8 cellular contexts compared by ENCODE assay signal in the genomic region with DNA sequence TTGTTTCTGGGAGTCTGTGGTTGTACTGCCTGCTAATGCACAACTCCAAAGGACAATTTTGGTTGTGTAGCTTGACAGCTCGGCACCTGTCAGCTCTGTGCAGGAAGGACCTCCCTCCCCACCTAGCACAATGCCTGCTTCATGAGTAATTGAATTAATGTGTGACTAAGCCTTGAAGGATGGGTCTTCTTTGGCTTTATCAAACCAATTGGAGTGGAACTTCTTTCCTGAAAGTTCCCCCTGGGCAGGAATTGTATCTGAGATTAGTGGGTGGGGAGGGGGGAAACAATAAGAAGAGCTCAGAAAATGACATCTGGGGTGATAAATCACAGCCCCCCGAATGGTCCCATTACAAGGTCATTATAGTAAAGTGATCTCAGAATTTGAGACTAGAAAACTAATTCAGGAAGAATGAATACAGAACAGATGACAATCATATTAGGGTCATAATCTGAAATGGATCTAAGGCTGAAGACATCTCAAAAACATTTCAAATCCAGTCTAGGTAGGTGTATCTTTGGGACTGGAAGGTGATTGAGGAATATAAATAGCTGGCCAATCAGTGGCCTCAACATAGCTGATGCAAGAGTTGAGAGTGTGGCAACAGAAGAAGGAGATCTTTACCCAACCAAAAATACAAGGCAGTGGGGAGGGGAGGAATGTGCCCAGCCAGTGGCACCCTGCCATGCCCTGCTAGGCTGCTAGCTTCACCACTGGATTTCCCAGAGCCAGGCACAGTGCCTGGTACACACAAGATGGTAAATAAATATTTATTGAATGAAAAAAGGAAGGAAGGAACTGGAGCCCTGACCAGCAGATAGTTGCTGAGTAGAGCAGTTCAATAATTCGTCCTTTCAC. TPM values are rescaled to one million over a fixed set of nuclear protein-coding genes. Genes with fewer than 3 reads are reported as not detected.
A peak's percentile ranks its signal among the peaks of the same experiment; 100 is the strongest.
DNase-seq lines count a peak whose midpoint lies in the region; ATAC-seq and TF ChIP-seq lines count a peak whose summit lies in the region.

No MANE protein-coding gene starts in this region.

- WGBS in sigmoid colon, 2 donors: 25 to 28% methylated on average over 3 of the region's 3 CpGs

- peak overlapping the region; percentile 84 to 89 (median 86) for H3K27ac ChIP-seq in sigmoid colon

- DNase-seq in A172 (ENCODE audit: low spot score) (peak; percentile 43), NCI-H226 (peak; percentile 86), Right ventricle myocardium superior (peak; percentile 81), sigmoid colon (peak; percentile 79), NCI-H2227 treated with DMSO at 0.1 percent for 48 hours (lab: John Stamatoyannopoulos, UW) (no peak), HuH-7.5 (ENCODE audit: low spot score) (no peak)
- DNase-seq in activated naive CD4-positive, alpha-beta T cell treated with anti-CD3 and anti-CD28 coated beads, Interleukin-2, amount 50 U/mL, for 16 hours: peak; percentile 54

- no peak for TF ChIP-seq POLR2A in sigmoid colon (IDR thresholded peaks at IDR 0.05)

- peak; percentile 38 for ATAC-seq in Right ventricle myocardium superior (ENCODE audit: poor library complexity)

- intact Hi-C loops in Right ventricle myocardium superior (cut with DNase I): no loop called here
- intact Hi-C loops in sigmoid colon (cut with DNase I): loop anchor here (5.0 to 10.0 kb wide), 5 partner anchors 78 to 486 kb away; a partner anchor contains a TSS

- H3K4me3 ChIP-seq in sigmoid colon: peak overlapping the region in 1 of 4 donors; percentile 14

- H3K9ac ChIP-seq in ES-I3 (ENCODE audit: low read depth, low read length): peak overlapping the region; percentile 87

- H3K9me3 ChIP-seq in ES-I3 (ENCODE audit: control insufficient read depth, insufficient read depth, low read length): no peaks in the 10 kb centered on the region
- no peaks in the 10 kb centered on the region for H3K9me3 ChIP-seq in sigmoid colon

- TF ChIP-seq EP300 in sigmoid colon (IDR thresholded peaks at IDR 0.05): no peak

- no peaks in the 10 kb centered on the region for H3K27me3 ChIP-seq in sigmoid colon

- H3K36me3 ChIP-seq in ES-I3 (ENCODE audit: insufficient read depth, low read length) (no peaks in the 10 kb centered on the region), sigmoid colon (no peaks in the 10 kb centered on the region)

- no peak for TF ChIP-seq CTCF in sigmoid colon (IDR thresholded peaks at IDR 0.05)

- peaks cover 23% of the 10 kb centered on the region for H3K4me1 ChIP-seq in ES-I3 (ENCODE audit: insufficient read depth, low read length)
- peaks cover 0 to 32% (median 23%) of the 10 kb centered on the region in 4 donors for H3K4me1 ChIP-seq in sigmoid colon

RNA-seq across cellular contexts. Expression of a gene that starts 10.1 kb away (rescaled TPM):
- total RNA-seq in A172 (2014; rRNA removed; shearing (Covaris generic)): 4.2 and 5.3 TPM in 2 replicates
- total RNA-seq in Right ventricle myocardium superior (2.6 TPM), sigmoid colon (1 to 10 TPM; 4.9 to 6.3 (median 5.9) TPM)
- 10 to 100 TPM; 12.9 to 36.5 (median 16.8) TPM for polyA plus RNA-seq in sigmoid colon

RNA-seq across cellular contexts. Expression of a gene that starts 13.3 kb away (rescaled TPM):
- total RNA-seq in A172 (2014; rRNA removed; shearing (Covaris generic)): 216 and 251 TPM in 2 replicates
- total RNA-seq in Right ventricle myocardium superior (358 TPM), sigmoid colon (100 to 1,000 TPM; 167 to 260 (median 205) TPM)
- 1,000 to 10,000 TPM in 1 of 3 donors, 100 to 1,000 TPM in 2; 663 to 1,120 (median 759) TPM for polyA plus RNA-seq in sigmoid colon

RNA-seq across cellular contexts. Expression of a gene that starts 16.4 kb away (rescaled TPM):
- 117 and 123 TPM in 2 replicates for total RNA-seq in A172 (2014; rRNA removed; shearing (Covaris generic))
- 54.9 TPM for total RNA-seq in Right ventricle myocardium superior
- total RNA-seq in sigmoid colon: 10 to 100 TPM; 87.8 to 94.3 (median 94.2) TPM
- 10 to 100 TPM; 64.5 to 79.3 (median 73.2) TPM for polyA plus RNA-seq in sigmoid colon

Comparison
In these comparisons a context has a peak if more than half of its experiments do, and no peak if none do; other contexts are left out.
1. DNase-seq: peak in A172 (single experiment), NCI-H226 (single experiment), activated naive CD4-positive, alpha-beta T cell treated with anti-CD3 and anti-CD28 coated beads, Interleukin-2, amount 50 U/mL, for 16 hours (single experiment), Right ventricle myocardium superior (single experiment) and sigmoid colon (single experiment); none in NCI-H2227 treated with DMSO at 0.1 percent for 48 hours (single experiment) and HuH-7.5 (single experiment).